In the genomic region with DNA sequence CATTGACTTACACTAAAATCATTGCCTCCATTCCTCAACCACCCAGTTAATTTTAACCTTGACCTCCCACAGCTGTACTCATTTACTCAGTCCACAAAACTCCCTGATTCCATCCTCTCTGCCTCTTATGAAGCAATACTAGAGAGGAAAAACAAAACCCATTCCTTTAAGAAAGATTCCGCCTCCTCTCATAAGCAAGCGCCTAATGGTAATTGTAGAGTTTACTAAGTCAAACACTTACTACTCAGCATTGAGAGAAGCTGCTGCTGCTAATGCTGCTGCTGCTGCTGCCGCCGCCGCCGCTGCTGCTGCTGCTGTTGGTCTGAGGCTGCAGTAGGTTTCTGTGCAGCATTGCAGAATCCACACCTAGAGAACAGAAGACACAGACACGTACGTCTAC, we compare ENCODE assay signal across 9 cellular contexts. TPM values are rescaled to one million over a fixed set of nuclear protein-coding genes. Genes with fewer than 3 reads are reported as not detected.
DNase-seq lines count a peak whose midpoint lies in the region; ATAC-seq, FAIRE-seq and TF ChIP-seq lines count a peak whose summit lies in the region.
"Had no signal": no experiment of that assay in that cellular context is flagged by ENCODE, and none has a peak within 500 bp of the region (broad histone marks: within the 10 kb centered on the region; RNA-seq: fewer than 3 reads in every experiment).

No MANE protein-coding gene starts in this region.

- peaks cover 2% of the 10 kb centered on the region for H3K27me3 Mint-ChIP-seq in activated T-helper 1 cell treated with anti-CD3 and anti-CD28 coated beads, Interleukin-12 subunit alpha, Interleukin-12 subunit beta, Interleukin-2, Interleukin-4 antibody, amounts not matched to agents 30 ng/mL and 10 ng/mL and 1 ng/mL, durations not matched to agents 14 hours and 24 hours and 36 hours (ENCODE audit: insufficient read depth)
- H3K27me3 Mint-ChIP-seq: naive thymus-derived CD8-positive, alpha-beta T cell had no signal

- H3K4me1 ChIP-seq in Peyer's patch: peaks cover 0 to 35% (median 8%) of the 10 kb centered on the region in 4 donors
- H3K4me1 ChIP-seq in pancreas: peaks cover 0 to 47% (median 29%) of the 10 kb centered on the region in 3 donors
- peaks cover 13% of the 10 kb centered on the region for H3K4me1 ChIP-seq in MM.1S (ENCODE audit: low read length)

- DNase-seq in ELF-1 (ENCODE audit: low read depth, low spot score) (peak; percentile 50), Peyer's patch (peak in 2 of 3 donors; percentile 62 to 63), fibroblast of the conjunctiva (ENCODE audit: low read depth) (peak; percentile 76), pancreas (peak in 2 of 6 donors; percentile 33 to 38), NOMO-1 treated with DMSO at 0.1 percent for 48 hours (lab: John Stamatoyannopoulos, UW; ENCODE audit: unreplicated experiment) (no peak), MM.1S (no peak)
- no peak for DNase-seq in activated T-helper 1 cell treated with anti-CD3 and anti-CD28 coated beads, Interleukin-12 subunit alpha, Interleukin-12 subunit beta, Interleukin-2, Interleukin-4 antibody, amounts not matched to agents 30 ng/mL and 10 ng/mL and 1 ng/mL, durations not matched to agents 14 hours and 24 hours and 36 hours (ENCODE audit: low spot score)

- H3K27ac ChIP-seq in Peyer's patch (peak overlapping the region; percentile 27 to 95 (median 87)), pancreas (peak overlapping the region in 3 of 4 donors; percentile 7 to 89 (median 25)), MM.1S (ENCODE audit: low read length) (no peak overlapping the region)

- H3K4me2 ChIP-seq in MM.1S (ENCODE audit: low read depth, low read length): no peak overlapping the region

- H3K4me3 Mint-ChIP-seq in activated T-helper 1 cell treated with anti-CD3 and anti-CD28 coated beads, Interleukin-12 subunit alpha, Interleukin-12 subunit beta, Interleukin-2, Interleukin-4 antibody, amounts not matched to agents 30 ng/mL and 10 ng/mL and 1 ng/mL, durations not matched to agents 14 hours and 24 hours and 36 hours: no peak overlapping the region
- H3K4me3 Mint-ChIP-seq: naive thymus-derived CD8-positive, alpha-beta T cell had no signal

- H3F3A ChIP-seq in MM.1S (ENCODE audit: insufficient read depth, low read length): peaks cover 13% of the 10 kb centered on the region

- TF ChIP-seq CTCF in Peyer's patch (IDR thresholded peaks at IDR 0.05) (no peak), pancreas (IDR thresholded peaks at IDR 0.05) (no peak), MM.1S (IDR thresholded peaks at IDR 0.05; ENCODE audit: low read length) (no peak)

- H3K9me3 Mint-ChIP-seq in activated T-helper 1 cell treated with anti-CD3 and anti-CD28 coated beads, Interleukin-12 subunit alpha, Interleukin-12 subunit beta, Interleukin-2, Interleukin-4 antibody, amounts not matched to agents 30 ng/mL and 10 ng/mL and 1 ng/mL, durations not matched to agents 14 hours and 24 hours and 36 hours: no peaks in the 10 kb centered on the region
- H3K9me3 Mint-ChIP-seq: naive thymus-derived CD8-positive, alpha-beta T cell had no signal

- H4K20me1 ChIP-seq in MM.1S (ENCODE audit: insufficient read depth, low read length): no peaks in the 10 kb centered on the region

- no peaks in the 10 kb centered on the region for H3K36me3 Mint-ChIP-seq in activated T-helper 1 cell treated with anti-CD3 and anti-CD28 coated beads, Interleukin-12 subunit alpha, Interleukin-12 subunit beta, Interleukin-2, Interleukin-4 antibody, amounts not matched to agents 30 ng/mL and 10 ng/mL and 1 ng/mL, durations not matched to agents 14 hours and 24 hours and 36 hours (ENCODE audit: low read depth)
- H3K36me3 Mint-ChIP-seq: naive thymus-derived CD8-positive, alpha-beta T cell had no signal

- H3K4me3 ChIP-seq in Peyer's patch (peak overlapping the region in 3 of 4 donors; percentile 14 to 92 (median 63)), pancreas (peak overlapping the region in 1 of 4 donors; percentile 13), MM.1S (ENCODE audit: low read length) (no peak overlapping the region)

- no peaks in the 10 kb centered on the region for H3K36me3 ChIP-seq in Peyer's patch
- H3K36me3 ChIP-seq in pancreas: no peaks in the 10 kb centered on the region
- H3K36me3 ChIP-seq in MM.1S (replicated peaks; ENCODE audit: insufficient read depth, low read length): no peaks in the 10 kb centered on the region

- H3K4me1 Mint-ChIP-seq in activated T-helper 1 cell treated with anti-CD3 and anti-CD28 coated beads, Interleukin-12 subunit alpha, Interleukin-12 subunit beta, Interleukin-2, Interleukin-4 antibody, amounts not matched to agents 30 ng/mL and 10 ng/mL and 1 ng/mL, durations not matched to agents 14 hours and 24 hours and 36 hours (ENCODE audit: low read depth): peaks cover 28% of the 10 kb centered on the region

- no peak overlapping the region for H2AFZ ChIP-seq in MM.1S (ENCODE audit: low read length)

- H3K27me3 ChIP-seq in Peyer's patch: no peaks in the 10 kb centered on the region
- no peaks in the 10 kb centered on the region for H3K27me3 ChIP-seq in pancreas
- H3K27me3 ChIP-seq in MM.1S (replicated peaks; ENCODE audit: insufficient read depth, low read length): no peaks in the 10 kb centered on the region

- H3K9me2 ChIP-seq in MM.1S (replicated peaks; ENCODE audit: insufficient read depth, low read length): no peaks in the 10 kb centered on the region

- FAIRE-seq in pancreas (lab: Jason Lieb, UNC): no peak

- intact Hi-C loops in pancreas (cut with DNase I): no loop called here
- intact Hi-C loops in activated T-helper 1 cell treated with anti-CD3 and anti-CD28 coated beads, Interleukin-12 subunit alpha, Interleukin-12 subunit beta, Interleukin-2, Interleukin-4 antibody, amounts not matched to agents 30 ng/mL and 10 ng/mL and 1 ng/mL, durations not matched to agents 14 hours and 24 hours and 36 hours (cut with micrococcal nuclease): loop anchor here (5.0 to 10.0 kb wide), 3 partner anchors 297 to 859 kb away; a partner anchor contains a TSS

- ATAC-seq in pancreas (no peak), HG03442 (IDR thresholded peaks at IDR 0.05; ENCODE audit: unreplicated experiment) (no peak)
- ATAC-seq: naive thymus-derived CD8-positive, alpha-beta T cell had no signal

- WGBS in pancreas, 2 donors: 6 to 9% methylated on average over 8 of the region's 8 CpGs

- peak; percentile 18 to 55 for TF ChIP-seq POLR2A in Peyer's patch (IDR thresholded peaks at IDR 0.05)

- H3K27ac Mint-ChIP-seq in activated T-helper 1 cell treated with anti-CD3 and anti-CD28 coated beads, Interleukin-12 subunit alpha, Interleukin-12 subunit beta, Interleukin-2, Interleukin-4 antibody, amounts not matched to agents 30 ng/mL and 10 ng/mL and 1 ng/mL, durations not matched to agents 14 hours and 24 hours and 36 hours: no peak overlapping the region
- H3K27ac Mint-ChIP-seq: naive thymus-derived CD8-positive, alpha-beta T cell had no signal

- no peak overlapping the region for H3K9ac ChIP-seq in MM.1S (ENCODE audit: low read length)

- H3K9me3 ChIP-seq in Peyer's patch: no peaks in the 10 kb centered on the region
- no peaks in the 10 kb centered on the region for H3K9me3 ChIP-seq in pancreas
- no peaks in the 10 kb centered on the region for H3K9me3 ChIP-seq in MM.1S (replicated peaks; ENCODE audit: insufficient read depth, low read length)

- peaks cover 18% of the 10 kb centered on the region for H3K79me2 ChIP-seq in MM.1S (ENCODE audit: low read length)

RNA-seq across cellular contexts. Expression of a gene that starts 2.1 kb away (rescaled TPM):
- total RNA-seq in Peyer's patch: 100 to 1,000 TPM; 236 to 545 (median 314) TPM
- total RNA-seq in pancreas: 10 to 100 TPM; 33.9 to 83.3 (median 49.9) TPM
- polyA plus RNA-seq in pancreas: 10 to 100 TPM; 31.9 to 44.7 TPM
- 30.1 and 36.6 TPM in 2 replicates for total RNA-seq in activated T-helper 1 cell treated with anti-CD3 and anti-CD28 coated beads, Interleukin-12 subunit alpha, Interleukin-12 subunit beta, Interleukin-2, Interleukin-4 antibody, amounts not matched to agents 30 ng/mL and 10 ng/mL and 1 ng/mL, durations not matched to agents 14 hours and 24 hours and 36 hours

Comparison
In these comparisons a context has a peak if more than half of its experiments do, and no peak if none do; other contexts are left out.
1. DNase-seq: peak in ELF-1 (single experiment), Peyer's patch (2 of 3) and fibroblast of the conjunctiva (single experiment); none in NOMO-1 treated with DMSO at 0.1 percent for 48 hours (single experiment), activated T-helper 1 cell treated with anti-CD3 and anti-CD28 coated beads, Interleukin-12 subunit alpha, Interleukin-12 subunit beta, Interleukin-2, Interleukin-4 antibody, amounts not matched to agents 30 ng/mL and 10 ng/mL and 1 ng/mL, durations not matched to agents 14 hours and 24 hours and 36 hours (single experiment) and MM.1S (single experiment).